ENCODE assay signal across 8 cellular contexts in genomic region chr12:106138279-106138645, GRCh38. TPM values are rescaled to one million over a fixed set of nuclear protein-coding genes. Genes with fewer than 3 reads are reported as not detected.
DNase-seq lines count a peak whose midpoint lies in the region; ATAC-seq and TF ChIP-seq lines count a peak whose summit lies in the region.

No MANE protein-coding gene starts in this region.

- H3K4me3 Mint-ChIP-seq in central memory CD8-positive, alpha-beta T cell, result peak overlapping the region; percentile 76
- peak overlapping the region; percentile 87 for H3K4me3 Mint-ChIP-seq in mesothelial cell of epicardium

- peak overlapping the region; percentile 98 for H3K27ac ChIP-seq in HUES64 (ENCODE audit: low read depth, low read length)

- H3K27ac Mint-ChIP-seq in central memory CD8-positive, alpha-beta T cell (ENCODE audit: low read depth), result no peak overlapping the region
- H3K27ac Mint-ChIP-seq in mesothelial cell of epicardium, result peak overlapping the region; percentile 90

- H3K9ac ChIP-seq in HUES64 (ENCODE audit: low read depth, low read length), result peak overlapping the region; percentile 96

- H3K4me1 ChIP-seq in HUES64 (ENCODE audit: insufficient read depth, low read length), result peaks cover 60% of the 10 kb centered on the region

- no peak for TF ChIP-seq CTCF in mesothelial cell of epicardium (IDR thresholded peaks at IDR 0.05; ENCODE audit: unreplicated experiment)

- WGBS in HUES64, result under 1% methylated on average over 31 of the region's 31 CpGs

- ATAC-seq in central memory CD8-positive, alpha-beta T cell (replicated peaks; ENCODE audit: extremely low read depth, poor library complexity, severe bottlenecking), result no peak
- ATAC-seq in GM18517 (IDR thresholded peaks at IDR 0.05; ENCODE audit: unreplicated experiment), result no peak

- peaks cover 16% of the 10 kb centered on the region for H3K27me3 ChIP-seq in HUES64 (ENCODE audit: insufficient read depth, low read length)

- peaks cover 2% of the 10 kb centered on the region for H3K36me3 Mint-ChIP-seq in central memory CD8-positive, alpha-beta T cell (ENCODE audit: insufficient read depth)
- peaks cover 2% of the 10 kb centered on the region for H3K36me3 Mint-ChIP-seq in mesothelial cell of epicardium

- peak; percentile 33 for DNase-seq in AG08396 (ENCODE audit: low spot score)
- DNase-seq in central memory CD8-positive, alpha-beta T cell (ENCODE audit: low spot score in 2 of 2), result no peak
- DNase-seq in mesothelial cell of epicardium (ENCODE audit: low spot score in 2 of 2, unreplicated experiment in 2 of 2), result peak in 1 of 2 experiments; percentile 60
- no peak for DNase-seq in DMS79 treated with DMSO at 0.1 percent for 48 hours (lab: John Stamatoyannopoulos, UW)
- no peak for DNase-seq in putamen (ENCODE audit: low spot score)
- DNase-seq in pons (ENCODE audit: low spot score), result no peak

- peaks cover 5% of the 10 kb centered on the region for H3K4me1 Mint-ChIP-seq in central memory CD8-positive, alpha-beta T cell
- peaks cover 74% of the 10 kb centered on the region for H3K4me1 Mint-ChIP-seq in mesothelial cell of epicardium

- H3K4me3 ChIP-seq in HUES64 (ENCODE audit: low read length), result peak overlapping the region; percentile 81

- H3K9me3 Mint-ChIP-seq in central memory CD8-positive, alpha-beta T cell, result no peaks in the 10 kb centered on the region
- no peaks in the 10 kb centered on the region for H3K9me3 Mint-ChIP-seq in mesothelial cell of epicardium

- peaks cover 87% of the 10 kb centered on the region for H3K27me3 Mint-ChIP-seq in central memory CD8-positive, alpha-beta T cell
- H3K27me3 Mint-ChIP-seq in mesothelial cell of epicardium (ENCODE audit: low read depth), result no peaks in the 10 kb centered on the region

- H3K9me3 ChIP-seq in HUES64 (ENCODE audit: insufficient read depth, low read depth, low read length), result no peaks in the 10 kb centered on the region

- no peaks in the 10 kb centered on the region for H3K36me3 ChIP-seq in HUES64 (ENCODE audit: insufficient read depth, low read length)

RNA-seq across cellular contexts. Expression of gene NUAK1, which starts 0.5 kb away (rescaled TPM):
- polyA plus RNA-seq in HUES64 (2013, experiment 1 of 2), result 9.7 TPM
- polyA plus RNA-seq in HUES64 (2013, experiment 2 of 2), result 8.9 TPM
- total RNA-seq in mesothelial cell of epicardium, result 23.4 to 27.0 TPM (median 25.1 TPM) in 3 replicates
